In genomic region chr20:19885576-19885956, GRCh38 we compare ENCODE assay signal across 14 cellular contexts.
A peak's percentile ranks its signal among the peaks of the same experiment; 100 is the strongest.
DNase-seq lines count a peak whose midpoint lies in the region; ATAC-seq, FAIRE-seq and TF ChIP-seq lines count a peak whose summit lies in the region.
"Had no signal": no experiment of that assay in that cellular context is flagged by ENCODE, and none has a peak within 500 bp of the region (broad histone marks: within the 10 kb centered on the region; RNA-seq: fewer than 3 reads in every experiment).

No MANE protein-coding gene starts in this region.

- no peaks in the 10 kb centered on the region for H3K36me3 Mint-ChIP-seq in immature natural killer cell
- H3K36me3 Mint-ChIP-seq: activated naive CD4-positive, alpha-beta T cell treated with anti-CD3 and anti-CD28 coated beads, Interleukin-2, amount 10 ng/mL, durations not matched to agents 7 days and 5 days had no signal

- H3K4me1 Mint-ChIP-seq in immature natural killer cell = no peaks in the 10 kb centered on the region
- H3K4me1 Mint-ChIP-seq: activated naive CD4-positive, alpha-beta T cell treated with anti-CD3 and anti-CD28 coated beads, Interleukin-2, amount 10 ng/mL, durations not matched to agents 7 days and 5 days had no signal

- FAIRE-seq in endothelial cell of umbilical vein (lab: Jason Lieb, UNC) = no peak
- FAIRE-seq: colon, K562, TTC549 had no signal

- no peak for TF ChIP-seq POLR2A in endothelial cell of umbilical vein (IDR thresholded peaks at IDR 0.05; ENCODE audit: low read depth, low read length)

- H3K27ac Mint-ChIP-seq in immature natural killer cell = no peak overlapping the region
- H3K27ac Mint-ChIP-seq: activated naive CD4-positive, alpha-beta T cell treated with anti-CD3 and anti-CD28 coated beads, Interleukin-2, amount 10 ng/mL, durations not matched to agents 7 days and 5 days had no signal

- H4K20me1 ChIP-seq in endothelial cell of umbilical vein (replicated peaks; ENCODE audit: control insufficient read depth, extremely low read depth, insufficient read depth, low read length) = no peaks in the 10 kb centered on the region

- peak overlapping the region; percentile 90 for H3K4me2 ChIP-seq in endothelial cell of umbilical vein (ENCODE audit: insufficient read depth, low read length)

- peaks cover 39% of the 10 kb centered on the region for H3K79me2 ChIP-seq in endothelial cell of umbilical vein (ENCODE audit: control insufficient read depth, insufficient read depth, low read length)

- no peaks in the 10 kb centered on the region for H3K9me3 Mint-ChIP-seq in immature natural killer cell
- H3K9me3 Mint-ChIP-seq: activated naive CD4-positive, alpha-beta T cell treated with anti-CD3 and anti-CD28 coated beads, Interleukin-2, amount 10 ng/mL, durations not matched to agents 7 days and 5 days had no signal

- CTCF ChIA-PET in RWPE1 (lab: Yijun Ruan, JAX) = interaction anchor here (0.5 to 1.3 kb wide), 5 partner anchors 58 to 1706 kb away, joined by 3 to 6 read pairs (median 4); no protein-coding TSS in a partner anchor
- CTCF ChIA-PET in endothelial cell of umbilical vein (lab: Charles Lee) = interaction anchor here (0.7 to 8.4 kb wide), 9 partner anchors 47 to 202 kb away, joined by 3 to 98 read pairs (median 7); no protein-coding TSS in a partner anchor

- H3K27me3 Mint-ChIP-seq in immature natural killer cell (ENCODE audit: low read depth in 3 of 3) = peaks cover 5 to 11% (median 7%) of the 10 kb centered on the region in 3 donors

- H3K4me3 ChIP-seq in endothelial cell of umbilical vein (replicated peaks in 1 of 3; ENCODE audit: insufficient read depth in 1 of 3, low read depth in 1 of 3, low read length in 3 of 3) (peak overlapping the region in 2 of 3 experiments; percentile 63 to 69), neutrophil (ENCODE audit: low read depth in 1 of 2, low read length in 1 of 2) (no peak overlapping the region), upper lobe of right lung (peak overlapping the region; percentile 43)
- H3K4me3 ChIP-seq: K562 had no signal

- DNase-seq in RWPE1 (ENCODE audit: low spot score) (no peak), endothelial cell of umbilical vein (ENCODE audit: low read depth, low spot score) (peak; percentile 43), upper lobe of right lung (no peak), HuH-7 (ENCODE audit: low spot score) (no peak), immature natural killer cell (no peak), iPS-NIHi7 (ENCODE audit: extremely low spot score) (no peak)
- DNase-seq: activated naive CD4-positive, alpha-beta T cell treated with anti-CD3 and anti-CD28 coated beads, Interleukin-2, amount 10 ng/mL, durations not matched to agents 7 days and 5 days; COR-L47; SHP77 treated with DMSO at 0.1 percent for 48 hours; stimulated activated naive CD4-positive, alpha-beta T cell treated with Interleukin-2 at 50 U/mL for 16 hours had no signal

- H3K9ac ChIP-seq in endothelial cell of umbilical vein (replicated peaks; ENCODE audit: extremely low read depth, insufficient read depth, low read length) = peak overlapping the region; percentile 100

- H3K4me3 Mint-ChIP-seq in immature natural killer cell = no peak overlapping the region
- H3K4me3 Mint-ChIP-seq: activated naive CD4-positive, alpha-beta T cell treated with anti-CD3 and anti-CD28 coated beads, Interleukin-2, amount 10 ng/mL, durations not matched to agents 7 days and 5 days had no signal

- no TSS peak for BruUV-seq in endothelial cell of umbilical vein (replicated peaks; lab: Mats Ljungman, UMichigan)

- H3K36me3 ChIP-seq in endothelial cell of umbilical vein (ENCODE audit: control insufficient read depth in 2 of 2, extremely low read depth in 1 of 2, insufficient read depth in 2 of 2, low read length in 2 of 2) = no peaks in the 10 kb centered on the region
- H3K36me3 ChIP-seq in neutrophil = no peaks in the 10 kb centered on the region
- no peaks in the 10 kb centered on the region for H3K36me3 ChIP-seq in upper lobe of right lung

- H3K27ac ChIP-seq in RWPE1 (peak overlapping the region; percentile 97), endothelial cell of umbilical vein (ENCODE audit: insufficient read depth, low read depth, low read length) (peak overlapping the region; percentile 91), neutrophil (peak overlapping the region; percentile 56), upper lobe of right lung (peak overlapping the region; percentile 82)

- H3K27me3 ChIP-seq in endothelial cell of umbilical vein (ENCODE audit: control insufficient read depth in 2 of 2, insufficient read depth in 2 of 2, low read length in 2 of 2) (no peaks in the 10 kb centered on the region), neutrophil (peaks cover 23% of the 10 kb centered on the region), upper lobe of right lung (no peaks in the 10 kb centered on the region)

- H3K9me3 ChIP-seq in endothelial cell of umbilical vein (replicated peaks; ENCODE audit: control insufficient read depth, insufficient read depth, low read length) = no peaks in the 10 kb centered on the region
- no peaks in the 10 kb centered on the region for H3K9me3 ChIP-seq in neutrophil
- no peaks in the 10 kb centered on the region for H3K9me3 ChIP-seq in upper lobe of right lung

- POLR2A ChIA-PET in RWPE1 (lab: Yijun Ruan, JAX; ENCODE audit: low non-redundant PET) = interaction anchor here (1.5 to 2.3 kb wide), 2 partner anchors 90 to 99 kb away, joined by 3 to 11 read pairs; no protein-coding TSS in a partner anchor
- POLR2A ChIA-PET in endothelial cell of umbilical vein (lab: Charles Lee) = interaction anchor here (0.9 to 1.9 kb wide), 2 partner anchors 68 to 70 kb away, joined by 3 to 13 read pairs; no protein-coding TSS in a partner anchor

- ATAC-seq in upper lobe of right lung = no peak
- ATAC-seq: K562 had no signal

- no peak overlapping the region for H2AFZ ChIP-seq in endothelial cell of umbilical vein (ENCODE audit: low read depth, low read length)

- intact Hi-C loops in endothelial cell of umbilical vein (cut with micrococcal nuclease) (loop anchor here (2.0 kb wide), 1 partner anchor 27 kb away; no protein-coding TSS in a partner anchor), upper lobe of right lung (cut with DNase I) (no loop called here)

- dilution Hi-C loops in endothelial cell of umbilical vein (cut with MboI; ENCODE audit: extremely low pct_ligation_motif_present, low sequenced_read_pairs) = loop anchor here (5.0 kb wide), 1 partner anchor 68 kb away; no protein-coding TSS in a partner anchor

- TF ChIP-seq CTCF in RWPE1 (conservative IDR thresholded peaks at IDR 0.05; ENCODE audit: low read depth) = no peak
- no peak for TF ChIP-seq CTCF in endothelial cell of umbilical vein (IDR thresholded peaks at IDR 0.05; ENCODE audit: extremely low read depth in 1 of 2, insufficient read depth in 1 of 2, low read depth in 1 of 2, low read length in 2 of 2)
- TF ChIP-seq CTCF in neutrophil (IDR thresholded peaks at IDR 0.05) = no peak
- no peak for TF ChIP-seq CTCF in upper lobe of right lung (IDR thresholded peaks at IDR 0.05)

- H3K4me1 ChIP-seq in endothelial cell of umbilical vein (ENCODE audit: control insufficient read depth, extremely low read depth, insufficient read depth, low read length) = peaks cover 44% of the 10 kb centered on the region
- H3K4me1 ChIP-seq in neutrophil (ENCODE audit: control insufficient read depth in 1 of 2, insufficient read depth in 1 of 2, low read depth in 1 of 2, low read length in 1 of 2) = peaks cover 6 to 14% of the 10 kb centered on the region in 2 experiments
- H3K4me1 ChIP-seq in upper lobe of right lung = peaks cover 50% of the 10 kb centered on the region

- no peaks in the 10 kb centered on the region for H3K9me1 ChIP-seq in endothelial cell of umbilical vein (replicated peaks; ENCODE audit: control insufficient read depth, extremely low read depth, insufficient read depth, low read length)

TF ChIP-seq in endothelial cell of umbilical vein, 7 proteins besides CTCF, POLR2A, EP300 and RAD21:
- TF ChIP-seq POLR2AphosphoS5 (IDR thresholded peaks at IDR 0.05; ENCODE audit: insufficient read depth, low read depth, low read length) (no peak), MAX (IDR thresholded peaks at IDR 0.05; ENCODE audit: insufficient read depth, insufficient read length) (no peak), FOS (IDR thresholded peaks at IDR 0.05; ENCODE audit: borderline replicate concordance, insufficient read depth, low read length) (no peak), EZH2 (IDR thresholded peaks at IDR 0.05; ENCODE audit: borderline replicate concordance, low read depth, low read length, severe bottlenecking) (no peak), MYC (IDR thresholded peaks at IDR 0.05; ENCODE audit: low read depth, low read length) (no peak), GATA2 (IDR thresholded peaks at IDR 0.05; ENCODE audit: insufficient read depth, insufficient read length, low read depth, low read length) (no peak), JUN (IDR thresholded peaks at IDR 0.05; ENCODE audit: borderline replicate concordance, insufficient read depth, insufficient read length, low read depth) (no peak)

Comparison
In these comparisons a context has a peak if more than half of its experiments do, and no peak if none do; other contexts are left out.
1. H3K4me3 ChIP-seq: peak in endothelial cell of umbilical vein (2 of 3) and upper lobe of right lung (single experiment); none in neutrophil (0 of 2).
2. Peak in every context shown above with its lines, with median percentiles within 50 percentile points of each other: H3K27ac ChIP-seq.